In genomic region chr3:51995346-51996156, GRCh38 we compare ENCODE assay signal across 8 cellular contexts. TPM values are rescaled to one million over a fixed set of nuclear protein-coding genes. Genes with fewer than 3 reads are reported as not detected.
DNase-seq lines count a peak whose midpoint lies in the region; ATAC-seq and TF ChIP-seq lines count a peak whose summit lies in the region.

Gene RPL29, minus strand, starts transcription at chr3:51995895. Its CDS starts 434 bp downstream, at chr3:51995461.

- CTCF ChIA-PET in AG04450 (lab: Charles Lee): interaction anchor here (0.7 to 1.8 kb wide), 9 partner anchors 9 to 175 kb away, joined by 3 to 6 read pairs (median 3); partner anchors contain the start of genes ABHD14B, PARP3 and RRP9
- CTCF ChIA-PET in mammary epithelial cell (lab: Charles Lee; ENCODE audit: low non-redundant PET): no interaction called here

- H3K4me2 ChIP-seq in mammary epithelial cell (ENCODE audit: insufficient read depth, low read depth, low read length): peak within 1 kb of the TSS; percentile 95

- peaks cover 38% of the 10 kb centered on the region for H3K79me2 ChIP-seq in mammary epithelial cell (ENCODE audit: insufficient read depth, low read length)

- H3K4me1 ChIP-seq in mammary epithelial cell (ENCODE audit: insufficient read depth, low read length): peaks cover 23% of the 10 kb centered on the region

- H3K27me3 Mint-ChIP-seq in immature natural killer cell (ENCODE audit: low read depth in 3 of 3): peaks cover 3 to 4% (median 4%) of the 10 kb centered on the region in 3 donors

- peak within 1 kb of the TSS; percentile 73 for H2AFZ ChIP-seq in mammary epithelial cell (ENCODE audit: low read depth, low read length)

- H4K20me1 ChIP-seq in mammary epithelial cell (ENCODE audit: insufficient read depth, low read length): no peaks in the 10 kb centered on the region

- H3K27me3 ChIP-seq in AG04450 (ENCODE audit: control insufficient read depth, insufficient read depth, low read length) (peaks cover 6% of the 10 kb centered on the region), mammary epithelial cell (ENCODE audit: insufficient read depth, low read length) (no peaks in the 10 kb centered on the region)

- peak; percentile 88 for DNase-seq in AG04450 (ENCODE audit: low read depth, low spot score)
- peak; percentile 88 for DNase-seq in NCI-H226
- peak; percentile 90 for DNase-seq in mammary epithelial cell
- DNase-seq in immature natural killer cell: peak; percentile 87 to 92 (median 91)
- peak; percentile 88 for DNase-seq in smooth muscle cell of the brain vasculature (ENCODE audit: low read depth, low spot score)

- no peak for TF ChIP-seq CTCF in AG04450 (IDR thresholded peaks at IDR 0.05; ENCODE audit: low read depth, low read length)
- no peak for TF ChIP-seq CTCF in WI38 (IDR thresholded peaks at IDR 0.05; ENCODE audit: low read depth, low read length)
- no peak for TF ChIP-seq CTCF in mammary epithelial cell (conservative IDR thresholded peaks at IDR 0.05 in 1 of 2, IDR thresholded peaks at IDR 0.05 in 1 of 2; ENCODE audit: extremely low read depth in 1 of 2, insufficient read depth in 1 of 2, low read depth in 1 of 2, low read length in 2 of 2)

- no peaks in the 10 kb centered on the region for H3K9me3 Mint-ChIP-seq in immature natural killer cell

- intact Hi-C loops in mammary epithelial cell (cut with micrococcal nuclease): loop anchor here (1.0 kb wide), 1 partner anchor 53 kb away; the partner anchor contains the start of gene PARP3

- 1% methylated on average over 27 of the region's 40 CpGs for WGBS in mammary epithelial cell (ENCODE audit: low coverage, missing lambda C conversion rate)

- BruUV-seq in mammary epithelial cell (replicated peaks; lab: Mats Ljungman, UMichigan): TSS peak; percentile 56

- H3K27ac ChIP-seq in AG04450 (ENCODE audit: low read depth, low read length) (peak within 1 kb of the TSS; percentile 88), mammary epithelial cell (ENCODE audit: insufficient read depth, low read depth, low read length) (peak within 1 kb of the TSS; percentile 85)

- H3K36me3 Mint-ChIP-seq in immature natural killer cell: peaks cover 0 to 17% (median 0%) of the 10 kb centered on the region in 3 donors

- peak within 1 kb of the TSS; percentile 96 to 100 (median 99) for H3K27ac Mint-ChIP-seq in immature natural killer cell

- H3K9ac ChIP-seq in mammary epithelial cell (ENCODE audit: insufficient read depth, low read length): peak within 1 kb of the TSS; percentile 99

- in situ Hi-C loops in mammary epithelial cell (cut with MboI; ENCODE audit: low sequenced_read_pairs in 2 of 2): no loop called here

- H3K9me3 ChIP-seq in AG04450 (ENCODE audit: control insufficient read depth, insufficient read depth, low read length) (no peaks in the 10 kb centered on the region; the same call in 1 of the 2 replicates), mammary epithelial cell (replicated peaks; ENCODE audit: insufficient read depth, low read length) (no peaks in the 10 kb centered on the region)

- H3K4me3 ChIP-seq in AG04450 (ENCODE audit: low read depth, low read length) (peak within 1 kb of the TSS; percentile 76), WI38 (ENCODE audit: low read depth, low read length) (peak within 1 kb of the TSS; percentile 99), mammary epithelial cell (replicated peaks in 1 of 3; ENCODE audit: insufficient read depth in 1 of 3, low read depth in 2 of 3, low read length in 3 of 3) (peak within 1 kb of the TSS; percentile 59 to 96 (median 74))

- peaks cover 19% of the 10 kb centered on the region for H3K36me3 ChIP-seq in mammary epithelial cell (ENCODE audit: insufficient read depth, low read length)

- POLR2A ChIA-PET in AG04450 (lab: Yijun Ruan, JAX): interaction anchor here (0.6 to 2.4 kb wide), 23 partner anchors 8 to 160 kb away, joined by 3 to 29 read pairs (median 4); partner anchors contain the start of genes ABHD14B, ACY1, DUSP7 and PCBP4

- peak within 1 kb of the TSS; percentile 100 for H3K4me3 Mint-ChIP-seq in immature natural killer cell

- dilution Hi-C loops in mammary epithelial cell (cut with HindIII; ENCODE audit: low sequenced_read_pairs): loop anchor here (10.0 kb wide), 1 partner anchor 119 kb away; no protein-coding TSS in a partner anchor

- ATAC-seq in GM18873 (IDR thresholded peaks at IDR 0.05; ENCODE audit: low FRiP score, unreplicated experiment): peak; percentile 80
- peak; percentile 75 for ATAC-seq in HG03139 (IDR thresholded peaks at IDR 0.05; ENCODE audit: unreplicated experiment)

- H3K4me1 Mint-ChIP-seq in immature natural killer cell: peaks cover 38 to 39% of the 10 kb centered on the region in 2 donors

RNA-seq across cellular contexts. Expression of gene RPL29, which starts in this region (rescaled TPM):
- 1,368 and 1,889 TPM in 2 replicates for polyA plus RNA-seq in AG04450 (2011; rRNA removed)
- polyA minus RNA-seq in AG04450 (2011; rRNA and poly(A)+ RNA removed): 722 and 958 TPM in 2 replicates
- 1,000 to 10,000 TPM; 1,040 to 1,174 TPM for total RNA-seq in mammary epithelial cell
- 2,670 TPM for polyA plus RNA-seq in mammary epithelial cell
- polyA minus RNA-seq in mammary epithelial cell: 407 TPM
- polyA plus RNA-seq in immature natural killer cell: 1,000 to 10,000 TPM in 1 of 3 donors, 100 to 1,000 TPM in 2; 501 to 1,073 (median 800) TPM

Comparison
In these comparisons a context has a peak if more than half of its experiments do, and no peak if none do; other contexts are left out.
1. Peak in every context shown above with its lines: DNase-seq, ATAC-seq, H3K4me3 ChIP-seq and H3K27ac ChIP-seq.